In genomic region chr6:168447282-168447681, GRCh38 we compare ENCODE assay signal across 23 cellular contexts. TPM values are rescaled to one million over a fixed set of nuclear protein-coding genes. Genes with fewer than 3 reads are reported as not detected.
"Had no signal": no experiment of that assay in that cellular context is flagged by ENCODE, and none has a peak within 500 bp of the region (broad histone marks: within the 10 kb centered on the region; RNA-seq: fewer than 3 reads in every experiment).

No MANE protein-coding gene starts in this region.

- H3K27ac ChIP-seq: breast epithelium, right lobe of liver, suprapubic skin, upper lobe of left lung had no signal

- H3K4me2 ChIP-seq: smooth muscle cell had no signal

- H3K36me3 ChIP-seq: breast epithelium, right lobe of liver, suprapubic skin, upper lobe of left lung had no signal

- H3K27me3 ChIP-seq: breast epithelium had no signal

- H3K9me3 Mint-ChIP-seq: dendritic cell treated with granulocyte-macrophage colony-stimulating factor and Interleukin-4, amounts not matched to agents 40 ng/mL and 50 ng/mL, for 4 days; neural crest cell; stimulated activated naive CD8-positive, alpha-beta T cell treated with anti-CD3 and anti-CD28 coated beads, Interleukin-15, Interleukin-2, amounts not matched to agents 100 ng/mL and 50 ng/mL, for 24 hours had no signal

- H3K4me3 Mint-ChIP-seq: dendritic cell treated with granulocyte-macrophage colony-stimulating factor and Interleukin-4, amounts not matched to agents 40 ng/mL and 50 ng/mL, for 4 days; neural crest cell; stimulated activated naive CD8-positive, alpha-beta T cell treated with anti-CD3 and anti-CD28 coated beads, Interleukin-15, Interleukin-2, amounts not matched to agents 100 ng/mL and 50 ng/mL, for 24 hours had no signal

- ATAC-seq: left ventricle myocardium superior, right lobe of liver had no signal

- H3K9me3 ChIP-seq: breast epithelium, right lobe of liver, suprapubic skin, upper lobe of left lung had no signal

- H3K27ac Mint-ChIP-seq: dendritic cell treated with granulocyte-macrophage colony-stimulating factor and Interleukin-4, amounts not matched to agents 40 ng/mL and 50 ng/mL, for 4 days; stimulated activated naive CD8-positive, alpha-beta T cell treated with anti-CD3 and anti-CD28 coated beads, Interleukin-15, Interleukin-2, amounts not matched to agents 100 ng/mL and 50 ng/mL, for 24 hours had no signal

- H3K4me3 ChIP-seq: breast epithelium, right lobe of liver, smooth muscle cell, suprapubic skin, upper lobe of left lung had no signal

- H3K4me1 ChIP-seq: breast epithelium, right lobe of liver had no signal

- DNase-seq: activated CD4-positive, alpha-beta T cell treated with anti-CD3 and anti-CD28 coated beads, Interleukin-2, amount 50 U/mL, for 1 hour; activated CD4-positive, CD25-positive, alpha-beta regulatory T cell; activated naive CD4-positive, alpha-beta T cell; activated T-cell treated with anti-CD3 and anti-CD28 coated beads for 4 hours; anterior cingulate cortex; effector memory CD4-positive, alpha-beta T cell; foreskin melanocyte; head of caudate nucleus; kidney glomerular epithelial cell; left ventricle myocardium superior; right lobe of liver; stimulated activated CD4-positive, alpha-beta T cell treated with anti-CD3 and anti-CD28 coated beads, Interleukin-4, amount 100 ng/mL, for 4 hours; stimulated activated CD8-positive, alpha-beta memory T cell treated with anti-CD3 and anti-CD28 coated beads, Interleukin-4, amount 100 ng/mL, for 48 hours; upper lobe of left lung had no signal

RNA-seq across cellular contexts. Expression of gene SMOC2, which starts 6.3 kb away (rescaled TPM):
- total RNA-seq: activated CD8-positive, alpha-beta memory T cell treated with anti-CD3 and anti-CD28 coated beads for 36 hours; pulmonary artery endothelial cell; T-helper 1 cell treated with Interleukin-12 subunit alpha and Interleukin-12 subunit beta and Interleukin-4 antibody, amounts not matched to agents 30 ng/mL and 1 ng/mL, for 36 hours had no signal
